In genomic region chr18:49850636-49851035, GRCh38 we compare ENCODE assay signal across 24 cellular contexts.
"Had no signal": no experiment of that assay in that cellular context is flagged by ENCODE, and none has a peak within 500 bp of the region (broad histone marks: within the 10 kb centered on the region; RNA-seq: fewer than 3 reads in every experiment).

No MANE protein-coding gene starts in this region.

- H3K4me1 Mint-ChIP-seq: activated naive CD4-positive, alpha-beta T cell treated with anti-CD3 and anti-CD28 coated beads, Interleukin-2, amount 50 U/mL, for 24 hours had no signal

- H3K36me3 Mint-ChIP-seq: activated naive CD4-positive, alpha-beta T cell treated with anti-CD3 and anti-CD28 coated beads, Interleukin-2, amount 50 U/mL, for 24 hours had no signal

- H3K4me3 ChIP-seq: body of pancreas, esophagus muscularis mucosa, mucosa of descending colon, prostate gland, tibial artery, uterus had no signal

- H3K4me3 Mint-ChIP-seq: activated CD8-positive, alpha-beta T cell treated with anti-CD3 and anti-CD28 coated beads, Interleukin-2, amount 10 ng/mL, durations not matched to agents 7 days and 5 days; activated naive CD4-positive, alpha-beta T cell treated with anti-CD3 and anti-CD28 coated beads, Interleukin-2, amount 50 U/mL, for 24 hours; activated T-helper 1 cell treated with anti-CD3 and anti-CD28 coated beads, Interleukin-12 subunit alpha, Interleukin-12 subunit beta, Interleukin-2, Interleukin-4 antibody, amounts not matched to agents 30 ng/mL and 10 ng/mL and 1 ng/mL, durations not matched to agents 14 hours and 24 hours and 36 hours; naive thymus-derived CD8-positive, alpha-beta T cell had no signal

- H3K9me3 Mint-ChIP-seq: activated naive CD4-positive, alpha-beta T cell treated with anti-CD3 and anti-CD28 coated beads, Interleukin-2, amount 50 U/mL, for 24 hours; activated T-helper 1 cell treated with anti-CD3 and anti-CD28 coated beads, Interleukin-12 subunit alpha, Interleukin-12 subunit beta, Interleukin-2, Interleukin-4 antibody, amounts not matched to agents 30 ng/mL and 10 ng/mL and 1 ng/mL, durations not matched to agents 14 hours and 24 hours and 36 hours; naive thymus-derived CD8-positive, alpha-beta T cell had no signal

- H3K4me1 ChIP-seq: body of pancreas, prostate gland, tibial artery, uterus had no signal

- H3K27me3 ChIP-seq: body of pancreas, uterus had no signal

- H3K27ac Mint-ChIP-seq: activated CD8-positive, alpha-beta T cell treated with anti-CD3 and anti-CD28 coated beads, Interleukin-2, amount 10 ng/mL, durations not matched to agents 7 days and 5 days; activated naive CD4-positive, alpha-beta T cell treated with anti-CD3 and anti-CD28 coated beads, Interleukin-2, amount 50 U/mL, for 24 hours; activated T-helper 1 cell treated with anti-CD3 and anti-CD28 coated beads, Interleukin-12 subunit alpha, Interleukin-12 subunit beta, Interleukin-2, Interleukin-4 antibody, amounts not matched to agents 30 ng/mL and 10 ng/mL and 1 ng/mL, durations not matched to agents 14 hours and 24 hours and 36 hours; naive thymus-derived CD8-positive, alpha-beta T cell had no signal

- H3K36me3 ChIP-seq: esophagus muscularis mucosa, prostate gland, uterus, WERI-Rb-1 had no signal

- H3K9me3 ChIP-seq: body of pancreas, esophagus muscularis mucosa, mucosa of descending colon, prostate gland, tibial artery, uterus had no signal

- DNase-seq: activated CD4-positive, alpha-beta T cell treated with anti-CD3 and anti-CD28 coated beads, Interleukin-2, amount 50 U/mL, for 1 hour; activated CD4-positive, CD25-positive, alpha-beta regulatory T cell treated with anti-CD3 and anti-CD28 coated beads, Interleukin-2, amount 50 U/mL, for 72 hours; activated CD8-positive, alpha-beta T cell treated with anti-CD3 and anti-CD28 coated beads, Interleukin-2, amount 10 ng/mL, durations not matched to agents 7 days and 5 days; activated gamma-delta T cell; anterior cingulate cortex; body of pancreas; caudate nucleus; dermis blood vessel endothelial cell; effector memory CD4-positive, alpha-beta T cell; left cardiac atrium; mesendoderm; mucosa of descending colon; naive thymus-derived CD8-positive, alpha-beta T cell; stimulated activated CD4-positive, alpha-beta T cell treated with anti-CD3 and anti-CD28 coated beads, Interleukin-4, amount 100 ng/mL, for 24 hours; stimulated activated naive CD8-positive, alpha-beta T cell treated with anti-CD3 and anti-CD28 coated beads, Interleukin-15, Interleukin-2, amounts not matched to agents 100 U/mL and 50 U/mL, for 24 hours; substantia nigra; T-helper 1 cell; tibial artery; uterus had no signal

- H3K27ac ChIP-seq: body of pancreas, esophagus muscularis mucosa, prostate gland, tibial artery, uterus had no signal

- ATAC-seq: activated CD8-positive, alpha-beta T cell treated with anti-CD3 and anti-CD28 coated beads, Interleukin-2, amount 10 ng/mL, durations not matched to agents 7 days and 5 days; body of pancreas; naive thymus-derived CD8-positive, alpha-beta T cell; stimulated activated naive CD8-positive, alpha-beta T cell treated with anti-CD3 and anti-CD28 coated beads, Interleukin-15, Interleukin-2, amounts not matched to agents 100 U/mL and 50 U/mL, for 24 hours had no signal
